30 cellular contexts compared by ENCODE assay signal in genomic region chr2:45984896-45985488, GRCh38.
DNase-seq lines count a peak whose midpoint lies in the region; ATAC-seq and TF ChIP-seq lines count a peak whose summit lies in the region.
"Had no signal": no experiment of that assay in that cellular context is flagged by ENCODE, and none has a peak within 500 bp of the region (broad histone marks: within the 10 kb centered on the region; RNA-seq: fewer than 3 reads in every experiment).

No MANE protein-coding gene starts in this region.

- peak overlapping the region; percentile 58 for H3K4me2 ChIP-seq in OCI-LY3 (ENCODE audit: low read length)
- no peak overlapping the region for H3K4me2 ChIP-seq in MM.1S (ENCODE audit: low read depth, low read length)
- H3K4me2 ChIP-seq: A549 had no signal

- H4K20me1 ChIP-seq in OCI-LY3 (ENCODE audit: insufficient read depth, low read length) (no peaks in the 10 kb centered on the region), MM.1S (ENCODE audit: insufficient read depth, low read length) (no peaks in the 10 kb centered on the region)

- H3K27me3 ChIP-seq in OCI-LY3 (ENCODE audit: low read depth, low read length) (no peaks in the 10 kb centered on the region), MM.1S (replicated peaks; ENCODE audit: insufficient read depth, low read length) (no peaks in the 10 kb centered on the region)
- H3K27me3 ChIP-seq: colonic mucosa, vagina had no signal

- ATAC-seq in Right ventricle myocardium inferior (no peak), Right ventricle myocardium superior (ENCODE audit: poor library complexity) (no peak), GM21723 (IDR thresholded peaks at IDR 0.05; ENCODE audit: unreplicated experiment) (no peak)
- ATAC-seq: A549; activated CD8-positive, alpha-beta T cell treated with anti-CD3 and anti-CD28 coated beads, Interleukin-2, amount 10 ng/mL, durations not matched to agents 7 days and 5 days; HepG2; left ventricle myocardium superior; natural killer cell treated with Interleukin-12 subunit alpha and Interleukin-12 subunit beta and Interleukin-15 and Interleukin-18, amount 100 ng/mL, for 72 hours; T-cell had no signal

- H3K4me3 ChIP-seq in OCI-LY3 (ENCODE audit: low read length) (peak overlapping the region; percentile 34; the same call in 1 of the 2 replicates), MM.1S (ENCODE audit: low read length) (no peak overlapping the region)
- H3K4me3 ChIP-seq: A549, colonic mucosa, thoracic aorta, vagina had no signal

- intact Hi-C loops in Right ventricle myocardium inferior (cut with DNase I) (no loop called here), Right ventricle myocardium superior (cut with DNase I) (no loop called here)

- H3K36me3 ChIP-seq in OCI-LY3 (replicated peaks; ENCODE audit: low read depth, low read length) (no peaks in the 10 kb centered on the region), MM.1S (replicated peaks; ENCODE audit: insufficient read depth, low read length) (no peaks in the 10 kb centered on the region)
- H3K36me3 ChIP-seq: colonic mucosa, thoracic aorta, vagina had no signal

- no peaks in the 10 kb centered on the region for H3K79me2 ChIP-seq in OCI-LY3 (ENCODE audit: low read length)
- H3K79me2 ChIP-seq in MM.1S (ENCODE audit: low read length) = no peaks in the 10 kb centered on the region

- peaks cover 42% of the 10 kb centered on the region for H3K4me1 ChIP-seq in OCI-LY3 (ENCODE audit: low read length)
- 0 out of 2 replicates have a peak, but pooled peaks cover 1% of the 10 kb centered on the region for H3K4me1 ChIP-seq in MM.1S (ENCODE audit: low read length)
- H3K4me1 ChIP-seq: A549, vagina had no signal

- TF ChIP-seq CTCF in OCI-LY3 (IDR thresholded peaks at IDR 0.05; ENCODE audit: low read depth, low read length) = no peak
- no peak for TF ChIP-seq CTCF in MM.1S (IDR thresholded peaks at IDR 0.05; ENCODE audit: low read length)

- H3K27ac ChIP-seq in OCI-LY3 (ENCODE audit: low read length) (0 out of 2 replicates have a peak overlapping the region, but pooled peaks have one; percentile 21), MM.1S (ENCODE audit: low read length) (no peak overlapping the region)
- H3K27ac ChIP-seq: A549, colonic mucosa, thoracic aorta, vagina had no signal

- DNase-seq in Right ventricle myocardium inferior (ENCODE audit: missing footprints) (peak; percentile 34), Right ventricle myocardium superior (no peak), islet precursor cell (peak; percentile 26), MM.1S (no peak), midbrain (lab: John Stamatoyannopoulos, UW) (no peak)
- DNase-seq in activated CD4-positive, alpha-beta T cell treated with anti-CD3 and anti-CD28 coated beads, Interleukin-2, amount 50 U/mL, for 48 hours = no peak
- DNase-seq: activated CD4-positive, alpha-beta T cell treated with anti-CD3 and anti-CD28 coated beads for 1 hour; activated CD8-positive, alpha-beta T cell treated with anti-CD3 and anti-CD28 coated beads, Interleukin-2, amount 10 ng/mL, durations not matched to agents 7 days and 5 days; activated effector memory CD4-positive, alpha-beta T cell treated with anti-CD3 and anti-CD28 coated beads, Interleukin-2, amount 50 U/mL, for 16 hours; activated naive CD8-positive, alpha-beta T cell treated with anti-CD3 and anti-CD28 coated beads for 36 hours; AML-193; CD8-positive, alpha-beta memory T cell; colonic mucosa; DMS 273 treated with DMSO at 0.1 percent for 48 hours; EL; H9; Karpas-422; left ventricle myocardium superior; NCI-H1092; NCI-H187; NCI-H526; NK-92 treated with Interleukin-12 subunit alpha and Interleukin-12 subunit beta, amount 100 ng/mL, for 24 hours; T-cell had no signal

- H3K9me2 ChIP-seq in MM.1S (replicated peaks; ENCODE audit: insufficient read depth, low read length) = no peaks in the 10 kb centered on the region

- H3K9me3 ChIP-seq in OCI-LY3 (ENCODE audit: insufficient read depth, low read length) (no peaks in the 10 kb centered on the region), MM.1S (replicated peaks; ENCODE audit: insufficient read depth, low read length) (no peaks in the 10 kb centered on the region)
- H3K9me3 ChIP-seq: A549, colonic mucosa, thoracic aorta, vagina had no signal

- H2AFZ ChIP-seq in OCI-LY3 (ENCODE audit: low read depth, low read length) (no peak overlapping the region), MM.1S (ENCODE audit: low read length) (no peak overlapping the region)

- H3F3A ChIP-seq in MM.1S (ENCODE audit: insufficient read depth, low read length) = no peaks in the 10 kb centered on the region

- H3K9ac ChIP-seq in OCI-LY3 (ENCODE audit: low read length) = no peak overlapping the region
- H3K9ac ChIP-seq in MM.1S (ENCODE audit: low read length) = no peak overlapping the region

Comparison
In these comparisons a context has a peak if more than half of its experiments do, and no peak if none do; other contexts are left out.
1. DNase-seq: peak in Right ventricle myocardium inferior (single experiment) and islet precursor cell (single experiment); none in Right ventricle myocardium superior (single experiment), MM.1S (single experiment), activated CD4-positive, alpha-beta T cell treated with anti-CD3 and anti-CD28 coated beads, Interleukin-2, amount 50 U/mL, for 48 hours (0 of 2) and midbrain (single experiment).